14 cellular contexts compared by ENCODE assay signal in genomic region chr2:128282246-128282975, GRCh38. TPM values are rescaled to one million over a fixed set of nuclear protein-coding genes. Genes with fewer than 3 reads are reported as not detected.
DNase-seq lines count a peak whose midpoint lies in the region; ATAC-seq and TF ChIP-seq lines count a peak whose summit lies in the region.
"Had no signal": no experiment of that assay in that cellular context is flagged by ENCODE, and none has a peak within 500 bp of the region (broad histone marks: within the 10 kb centered on the region; RNA-seq: fewer than 3 reads in every experiment).

No MANE protein-coding gene starts in this region.

- DNase-seq in GM23338 (ENCODE audit: low spot score) = no peak
- peak; percentile 74 for DNase-seq in cerebellar cortex (ENCODE audit: low spot score)
- peak; percentile 30 to 81 for DNase-seq in left lung
- no peak for DNase-seq in amygdala (lab: John Stamatoyannopoulos, UW)
- DNase-seq in AG20443 (ENCODE audit: low spot score) = no peak
- no peak for DNase-seq in central memory CD4-positive, alpha-beta T cell
- DNase-seq in T-helper 1 cell = no peak
- DNase-seq: effector CD4-positive, alpha-beta T cell; foreskin keratinocyte; NCI-H146; SHP77 treated with DMSO at 0.1 percent for 48 hours; stimulated activated CD4-positive, alpha-beta T cell treated with anti-CD3 and anti-CD28 coated beads, Interleukin-2, amount 100 ng/mL, for 24 hours had no signal

- no peaks in the 10 kb centered on the region for H3K9me2 ChIP-seq in GM23338 (ENCODE audit: insufficient read depth)

- H3K27me3 ChIP-seq in GM23338 (ENCODE audit: insufficient read depth) (no peaks in the 10 kb centered on the region), left lung (no peaks in the 10 kb centered on the region), skeletal muscle satellite cell (ENCODE audit: control insufficient read depth, insufficient read depth, low read length) (no peaks in the 10 kb centered on the region)
- H3K27me3 ChIP-seq: foreskin keratinocyte had no signal

- peaks cover 6% of the 10 kb centered on the region for H3K27me3 Mint-ChIP-seq in GM23338 (ENCODE audit: insufficient read depth, low read depth, poor library complexity)
- H3K27me3 Mint-ChIP-seq: IgD-negative memory B cell had no signal

- H3K4me1 Mint-ChIP-seq in GM23338 = peaks cover 23% of the 10 kb centered on the region

- intact Hi-C loops in left lung (cut with DNase I) = no loop called here

- peaks cover 28% of the 10 kb centered on the region for H4K20me1 ChIP-seq in GM23338 (replicated peaks; ENCODE audit: insufficient read depth)

- no peaks in the 10 kb centered on the region for H3K9me3 Mint-ChIP-seq in GM23338
- H3K9me3 Mint-ChIP-seq: IgD-negative memory B cell had no signal

- H3K27ac ChIP-seq in GM23338 (ENCODE audit: low read depth) (no peak overlapping the region), left lung (no peak overlapping the region)
- H3K27ac ChIP-seq: foreskin keratinocyte had no signal

- H3K36me3 ChIP-seq in GM23338 (ENCODE audit: insufficient read depth) = no peaks in the 10 kb centered on the region
- H3K36me3 ChIP-seq in left lung = peaks cover 0 to 3% of the 10 kb centered on the region in 2 donors
- H3K36me3 ChIP-seq in skeletal muscle satellite cell (ENCODE audit: insufficient read depth, low read length) = no peaks in the 10 kb centered on the region

- no peak for TF ChIP-seq CTCF in GM23338 (conservative IDR thresholded peaks at IDR 0.05; ENCODE audit: low read depth in 2 of 2)
- TF ChIP-seq CTCF in left lung (IDR thresholded peaks at IDR 0.05) = no peak

- H3K36me3 Mint-ChIP-seq in GM23338 (ENCODE audit: low read depth) = no peaks in the 10 kb centered on the region

- H3K27ac Mint-ChIP-seq in GM23338 = no peak overlapping the region

- ATAC-seq in GM23338 (peak; percentile 8), left lung (no peak)

- no peak overlapping the region for H3K9ac ChIP-seq in skeletal muscle satellite cell (ENCODE audit: low read depth, low read length)

- no peak overlapping the region for H2AFZ ChIP-seq in GM23338

- H3K79me2 ChIP-seq in GM23338 (replicated peaks; ENCODE audit: insufficient read depth) = peaks cover 82% of the 10 kb centered on the region

- H3K9me3 ChIP-seq in left lung (no peaks in the 10 kb centered on the region), skeletal muscle satellite cell (replicated peaks; ENCODE audit: low read length) (no peaks in the 10 kb centered on the region)

- no peaks in the 10 kb centered on the region for H3F3A ChIP-seq in GM23338 (replicated peaks; ENCODE audit: low read depth)

- H3K4me3 Mint-ChIP-seq in GM23338 = no peak overlapping the region
- H3K4me3 Mint-ChIP-seq: IgD-negative memory B cell had no signal

- H3K4me1 ChIP-seq in GM23338 (ENCODE audit: insufficient read depth) (no peaks in the 10 kb centered on the region), left lung (peaks cover 7 to 37% of the 10 kb centered on the region in 2 donors), skeletal muscle satellite cell (ENCODE audit: control insufficient read depth, insufficient read depth, low read length) (peaks cover 6% of the 10 kb centered on the region)
- H3K4me1 ChIP-seq: foreskin keratinocyte had no signal

- H3K4me2 ChIP-seq in GM23338 (no peak overlapping the region), skeletal muscle satellite cell (ENCODE audit: low read length) (peak overlapping the region; percentile 63)

- no peak overlapping the region for H3K4me3 ChIP-seq in GM23338
- H3K4me3 ChIP-seq in left lung = no peak overlapping the region
- no peak overlapping the region for H3K4me3 ChIP-seq in skeletal muscle satellite cell (ENCODE audit: low read length)

TF ChIP-seq in GM23338, 12 proteins besides CTCF, POLR2A, EP300 and RAD21 (continues in another document):
- TF ChIP-seq NANOG (IDR thresholded peaks at IDR 0.05; ENCODE audit: borderline replicate concordance) = no peak
- TF ChIP-seq ETS1 (IDR thresholded peaks at IDR 0.05) = no peak
- no peak for TF ChIP-seq EZH2phosphoT487 (IDR thresholded peaks at IDR 0.05; ENCODE audit: unreplicated experiment)
- TF ChIP-seq CREB1 (CRISPR knock-in tag; IDR thresholded peaks at IDR 0.05; ENCODE audit: low read depth) = no peak
- no peak for TF ChIP-seq ZNF462 (CRISPR knock-in tag; IDR thresholded peaks at IDR 0.05)
- TF ChIP-seq EZH2 (IDR thresholded peaks at IDR 0.05; ENCODE audit: low read depth, unreplicated experiment) = no peak
- TF ChIP-seq ZNF114 (CRISPR knock-in tag; IDR thresholded peaks at IDR 0.05) = no peak
- no peak for TF ChIP-seq POLR2AphosphoS5 (IDR thresholded peaks at IDR 0.05; ENCODE audit: low read depth)
- TF ChIP-seq ZNF331 (CRISPR knock-in tag; IDR thresholded peaks at IDR 0.05; ENCODE audit: low read depth) = no peak
- no peak for TF ChIP-seq STAT1 (IDR thresholded peaks at IDR 0.05; ENCODE audit: unreplicated experiment)

RNA-seq across cellular contexts. Expression of gene HS6ST1, which starts 36.3 kb away (rescaled TPM):
- total RNA-seq in GM23338 (2014; rRNA removed; shearing (Covaris generic)) = 76.4 and 106 TPM in 2 replicates
- polyA plus RNA-seq in GM23338 (2016; fragmentation: Nextera tagmentation; extraction: Ambion mirVana) = 21.1 and 22.5 TPM in 2 replicates
- total RNA-seq in left lung = 10 to 100 TPM; 30.8 to 38.0 TPM
- 12.4 and 20.3 TPM in 2 replicates for total RNA-seq in skeletal muscle satellite cell (2012; rRNA removed)

Comparison
In these comparisons a context has a peak if more than half of its experiments do, and no peak if none do; other contexts are left out.
1. DNase-seq: peak in cerebellar cortex (single experiment) and left lung (2 of 2); none in GM23338 (single experiment), amygdala (0 of 56), AG20443 (single experiment), central memory CD4-positive, alpha-beta T cell (single experiment) and T-helper 1 cell (0 of 5).